In the genomic region with DNA sequence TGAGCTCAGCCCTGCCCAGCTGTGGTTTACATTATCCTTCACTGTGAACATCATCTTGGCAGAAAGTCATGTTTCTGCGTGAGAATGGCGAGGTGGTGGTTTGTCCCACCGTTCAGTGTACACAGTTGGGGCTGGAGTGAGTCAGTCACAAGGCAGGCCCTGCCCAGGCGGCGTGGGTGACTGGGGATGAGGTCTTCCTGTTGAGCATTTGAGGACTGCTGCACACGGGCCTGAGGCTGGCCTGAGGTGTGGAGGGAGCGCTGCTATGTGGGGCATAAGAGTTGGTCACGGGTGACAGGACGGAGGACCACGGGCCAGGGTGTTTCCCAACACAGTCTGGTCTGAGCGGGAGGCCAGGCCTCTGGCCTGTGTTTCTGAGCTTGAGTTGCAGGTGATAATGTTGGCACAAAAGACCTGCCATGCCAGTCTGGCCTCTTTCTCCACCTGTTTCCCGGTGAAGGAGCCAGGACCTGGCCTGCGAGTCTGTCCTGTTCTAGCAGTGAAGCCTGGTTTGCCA, we compare ENCODE assay signal across 13 cellular contexts. TPM values are rescaled to one million over a fixed set of nuclear protein-coding genes. Genes with fewer than 3 reads are reported as not detected.
DNase-seq lines count a peak whose midpoint lies in the region; ATAC-seq, FAIRE-seq and TF ChIP-seq lines count a peak whose summit lies in the region.
"Had no signal": no experiment of that assay in that cellular context is flagged by ENCODE, and none has a peak within 500 bp of the region (broad histone marks: within the 10 kb centered on the region; RNA-seq: fewer than 3 reads in every experiment).

No MANE protein-coding gene starts in this region.

- H3K36me3 ChIP-seq in HepG2 (replicated peaks in 1 of 2; ENCODE audit: control insufficient read depth in 1 of 2, insufficient read depth in 2 of 2, low read length in 2 of 2) (no peaks in the 10 kb centered on the region), right lobe of liver (no peaks in the 10 kb centered on the region), breast epithelium (no peaks in the 10 kb centered on the region), lower lobe of right lung (peaks cover 66% of the 10 kb centered on the region)

- no peak for DNase-seq in HepG2 (ENCODE audit: low spot score)
- no peak for DNase-seq in right lobe of liver
- peak; percentile 89 to 93 for DNase-seq in breast epithelium (ENCODE audit: low spot score in 2 of 2)
- peak; percentile 79 for DNase-seq in lower lobe of right lung
- no peak for DNase-seq in coronary artery (ENCODE audit: low spot score)
- DNase-seq in NAMALWA (ENCODE audit: low spot score) = no peak
- no peak for DNase-seq in SHP77 (lab: John Stamatoyannopoulos, UW)
- DNase-seq: activated T-cell treated with anti-CD3 and anti-CD28 coated beads, Interleukin-2, amount 50 U/mL, for 4 hours; erythroblast; NCI-H146 had no signal

- in situ Hi-C loops in HepG2 (cut with HindIII; ENCODE audit: extremely low pct_ligation_motif_present, low pct_unique_long_range_greater_than_20kb) = no loop called here

- BruUV-seq in HepG2 (replicated peaks; lab: Mats Ljungman, UMichigan) = no TSS peak

- no peak for TF ChIP-seq EP300 in HepG2 (IDR thresholded peaks at IDR 0.05; ENCODE audit: low read depth in 2 of 2, low read length in 2 of 2)
- no peak for TF ChIP-seq EP300 in HepG2 (CRISPR knock-in tag; IDR thresholded peaks at IDR 0.05; ENCODE audit: borderline replicate concordance)

- intact Hi-C loops in HepG2 (cut with micrococcal nuclease; ENCODE audit: unreplicated experiment) = no loop called here
- intact Hi-C loops in right lobe of liver (cut with DNase I) = no loop called here
- intact Hi-C loops in breast epithelium (cut with DNase I; ENCODE audit: low total_unique reads) = no loop called here
- intact Hi-C loops in lower lobe of right lung (cut with DNase I) = no loop called here

- ATAC-seq in HepG2 (peak; percentile 35; the same call in 2 of the 3 replicates), right lobe of liver (no peak), lower lobe of right lung (peak; percentile 74 to 80), HG02759 (IDR thresholded peaks at IDR 0.05; ENCODE audit: unreplicated experiment) (no peak)
- ATAC-seq: activated T-cell treated with anti-CD3 and anti-CD28 coated beads, Interleukin-2, amount 50 U/mL, for 4 hours had no signal

- TF ChIP-seq RAD21 in HepG2 (CRISPR knock-in tag; IDR thresholded peaks at IDR 0.05) = no peak

- H3K9ac ChIP-seq in HepG2 (ENCODE audit: insufficient read depth, low read depth, low read length) = no peak overlapping the region

- H3K4me1 ChIP-seq in HepG2 (ENCODE audit: insufficient read depth, low read length) (0 out of 2 replicates have a peak, but pooled peaks cover 5% of the 10 kb centered on the region), right lobe of liver (no peaks in the 10 kb centered on the region), breast epithelium (peaks cover 0 to 16% of the 10 kb centered on the region in 2 donors), lower lobe of right lung (peaks cover 38% of the 10 kb centered on the region)

- H3K9me3 ChIP-seq in HepG2 (ENCODE audit: low read length) (no peaks in the 10 kb centered on the region), right lobe of liver (no peaks in the 10 kb centered on the region), breast epithelium (no peaks in the 10 kb centered on the region), lower lobe of right lung (no peaks in the 10 kb centered on the region)
- H3K9me3 ChIP-seq: BLaER1 treated with 17β-estradiol and CSF1 and Interleukin-3, amounts not matched to agents 10 nM and 100 nM had no signal

- no peaks in the 10 kb centered on the region for H3K79me2 ChIP-seq in HepG2 (ENCODE audit: insufficient read depth, low read length)

- H3K4me3 ChIP-seq in HepG2 (replicated peaks in 1 of 3; ENCODE audit: insufficient read depth in 1 of 3, low read depth in 2 of 3, low read length in 3 of 3) (no peak overlapping the region), right lobe of liver (no peak overlapping the region), breast epithelium (peak overlapping the region in 1 of 3 donors; percentile 1), lower lobe of right lung (no peak overlapping the region), coronary artery (no peak overlapping the region)
- H3K4me3 ChIP-seq: BLaER1 treated with 17β-estradiol and CSF1 and Interleukin-3, amounts not matched to agents 10 nM and 100 nM; SK-N-MC had no signal

- 6% methylated on average over 3 of the region's 13 CpGs for WGBS in HepG2 (ENCODE audit: low lambda C conversion rate)
- no CpG with 5 or more reads among the region's 13 CpGs for WGBS in right lobe of liver (ENCODE audit: insufficient coverage, low coverage, low lambda C conversion rate, missing lambda C conversion rate)

- FAIRE-seq in HepG2 (lab: Jason Lieb, UNC) = no peak

- TF ChIP-seq CTCF in HepG2 (CRISPR knock-in tag; IDR thresholded peaks at IDR 0.05) (no peak), right lobe of liver (IDR thresholded peaks at IDR 0.05) (no peak), breast epithelium (IDR thresholded peaks at IDR 0.05) (no peak), lower lobe of right lung (IDR thresholded peaks at IDR 0.05) (no peak), coronary artery (IDR thresholded peaks at IDR 0.05) (no peak)

- POLR2A ChIA-PET in HepG2 (lab: Yijun Ruan, JAX) = no interaction called here

- peaks cover 3 to 30% of the 10 kb centered on the region in 2 experiments for H3K27me3 ChIP-seq in HepG2 (ENCODE audit: control insufficient read depth in 1 of 2, insufficient read depth in 2 of 2, low read length in 2 of 2)
- H3K27me3 ChIP-seq in right lobe of liver = no peaks in the 10 kb centered on the region
- no peaks in the 10 kb centered on the region for H3K27me3 ChIP-seq in breast epithelium
- H3K27me3 ChIP-seq in lower lobe of right lung (ENCODE audit: low read depth) = no peaks in the 10 kb centered on the region
- H3K27me3 ChIP-seq: BLaER1 treated with 17β-estradiol and CSF1 and Interleukin-3, amounts not matched to agents 10 nM and 100 nM had no signal

- no peak overlapping the region for H3K4me2 ChIP-seq in HepG2 (ENCODE audit: low read depth, low read length)

- no peaks in the 10 kb centered on the region for H4K20me1 ChIP-seq in HepG2 (ENCODE audit: insufficient read depth, low read length)

- TF ChIP-seq POLR2A in HepG2 (IDR thresholded peaks at IDR 0.05; ENCODE audit: insufficient read depth in 1 of 2, low read depth in 2 of 2, low read length in 2 of 2) (no peak), right lobe of liver (IDR thresholded peaks at IDR 0.05) (no peak), breast epithelium (IDR thresholded peaks at IDR 0.05) (no peak)

- CTCF ChIA-PET in HepG2 (lab: Yijun Ruan, JAX; ENCODE audit: low intra/inter-chr PET ratio, low total read pairs) = no interaction called here

- H3K27ac ChIP-seq in HepG2 (ENCODE audit: extremely low read length, insufficient read depth, low read length) (no peak overlapping the region), right lobe of liver (no peak overlapping the region), breast epithelium (peak overlapping the region; percentile 93), lower lobe of right lung (peak overlapping the region; percentile 55), coronary artery (no peak overlapping the region)
- H3K27ac ChIP-seq: SK-N-MC had no signal

- H2AFZ ChIP-seq in HepG2 (ENCODE audit: low read length) = no peak overlapping the region

RNA-seq across cellular contexts. Expression of a gene that starts 13.4 kb away (rescaled TPM):
- total RNA-seq in HepG2 (2016; rRNA removed; fragmentation: Illumina TruSeq; extraction: Trizol) (2.8 and 3.3 TPM in 2 replicates), right lobe of liver (1 to 10 TPM in 1 of 6 experiments, not detected in 5; 1.8 TPM), breast epithelium (10 to 100 TPM in 2 of 3 donors, 1 to 10 TPM in 1; 3.5 to 19.3 (median 13.1) TPM), lower lobe of right lung (35.6 TPM)
- total RNA-seq in HepG2 (2016; cell fraction: cytosol; rRNA removed; fragmentation: Illumina TruSeq; extraction: Trizol; ENCODE audit: low read depth) = 6.4 and 6.6 TPM in 2 replicates
- 2.5 and 4.8 TPM in 2 replicates for total RNA-seq in HepG2 (2016; cell fraction: insoluble cytoplasmic fraction; rRNA removed; fragmentation: Illumina TruSeq; extraction: Trizol)
- total RNA-seq in HepG2 (2016; cell fraction: membrane; rRNA removed; fragmentation: Illumina TruSeq; extraction: Trizol) = 4.6 and 6.3 TPM in 2 replicates
- total RNA-seq in HepG2 (2016; cell fraction: nucleus; rRNA removed; fragmentation: Illumina TruSeq; extraction: Trizol) = 3.4 and 3.9 TPM in 2 replicates
- polyA plus RNA-seq in HepG2 (2011; rRNA removed) = 2.5 and 3.2 TPM in 2 replicates
- polyA plus RNA-seq in HepG2 (2011; cell fraction: cytosol; rRNA removed) = 4.3 and 4.5 TPM in 2 replicates
- polyA plus RNA-seq in HepG2 (2011; cell fraction: nucleus; rRNA removed) = 1.1 and 1.5 TPM in 2 replicates
- 1.5 and 3.1 TPM in 2 replicates for polyA plus RNA-seq in HepG2 (2012)
- polyA plus RNA-seq in HepG2 (2016; cell fraction: cytosol; fragmentation: Illumina TruSeq; extraction: Trizol; ENCODE audit: low read depth) = 7.0 and 8.9 TPM in 2 replicates
- 3.1 and 5.6 TPM in 2 replicates for polyA plus RNA-seq in HepG2 (2016; cell fraction: insoluble cytoplasmic fraction; fragmentation: Illumina TruSeq; extraction: Trizol; ENCODE audit: low read depth)
- polyA plus RNA-seq in HepG2 (2016; cell fraction: membrane; fragmentation: Illumina TruSeq; extraction: Trizol; ENCODE audit: low read depth) = 4.1 and 4.8 TPM in 2 replicates
- polyA plus RNA-seq in HepG2 (2016; cell fraction: nucleus; fragmentation: Illumina TruSeq; extraction: Trizol; ENCODE audit: insufficient read depth, low read depth) = 2.8 TPM in 1 of 2 replicates, not detected in the other
- polyA minus RNA-seq in HepG2 (2011; rRNA and poly(A)+ RNA removed; ENCODE audit: low replicate concordance) = 14.8 TPM in 1 of 2 replicates, not detected in the other
- not detected in 2 replicates for polyA minus RNA-seq in HepG2 (2011; cell fraction: cytosol; rRNA and poly(A)+ RNA removed)
- polyA minus RNA-seq in HepG2 (2011; cell fraction: nucleus; rRNA and poly(A)+ RNA removed) = 1.2 TPM in 1 of 2 replicates, not detected in the other
- total RNA-seq: activated T-cell treated with anti-CD3 and anti-CD28 coated beads, Interleukin-2, amount 50 U/mL, for 4 hours had no signal

RNA-seq across cellular contexts. Expression of a gene that starts 25.1 kb away (rescaled TPM):
- 22.1 and 41.4 TPM in 2 replicates for total RNA-seq in HepG2 (2016; rRNA removed; fragmentation: Illumina TruSeq; extraction: Trizol)
- total RNA-seq in HepG2 (2016; cell fraction: cytosol; rRNA removed; fragmentation: Illumina TruSeq; extraction: Trizol; ENCODE audit: low read depth) = 12.1 and 13.3 TPM in 2 replicates
- 22.4 and 41.9 TPM in 2 replicates for total RNA-seq in HepG2 (2016; cell fraction: insoluble cytoplasmic fraction; rRNA removed; fragmentation: Illumina TruSeq; extraction: Trizol)
- total RNA-seq in HepG2 (2016; cell fraction: membrane; rRNA removed; fragmentation: Illumina TruSeq; extraction: Trizol) = 14.7 and 18.6 TPM in 2 replicates
- 27.0 and 34.8 TPM in 2 replicates for total RNA-seq in HepG2 (2016; cell fraction: nucleus; rRNA removed; fragmentation: Illumina TruSeq; extraction: Trizol)
- polyA plus RNA-seq in HepG2 (2011; rRNA removed) = 85.2 and 95.6 TPM in 2 replicates
- polyA plus RNA-seq in HepG2 (2011; cell fraction: cytosol; rRNA removed) = 78.6 and 141 TPM in 2 replicates
- 73.7 and 97.1 TPM in 2 replicates for polyA plus RNA-seq in HepG2 (2011; cell fraction: nucleus; rRNA removed)
- polyA plus RNA-seq in HepG2 (2012) = 33.8 and 38.8 TPM in 2 replicates
- polyA plus RNA-seq in HepG2 (2016; cell fraction: cytosol; fragmentation: Illumina TruSeq; extraction: Trizol; ENCODE audit: low read depth) = 19.2 and 22.6 TPM in 2 replicates
- polyA plus RNA-seq in HepG2 (2016; cell fraction: insoluble cytoplasmic fraction; fragmentation: Illumina TruSeq; extraction: Trizol; ENCODE audit: low read depth) = 24.5 and 27.8 TPM in 2 replicates
- polyA plus RNA-seq in HepG2 (2016; cell fraction: membrane; fragmentation: Illumina TruSeq; extraction: Trizol; ENCODE audit: low read depth) = 17.9 and 18.5 TPM in 2 replicates
- polyA plus RNA-seq in HepG2 (2016; cell fraction: nucleus; fragmentation: Illumina TruSeq; extraction: Trizol; ENCODE audit: insufficient read depth, low read depth) = 58.4 and 61.4 TPM in 2 replicates
- polyA minus RNA-seq in HepG2 (2011; rRNA and poly(A)+ RNA removed; ENCODE audit: low replicate concordance) = 67.3 and 95.2 TPM in 2 replicates
- polyA minus RNA-seq in HepG2 (2011; cell fraction: cytosol; rRNA and poly(A)+ RNA removed) = 29.1 and 32.2 TPM in 2 replicates
- 7.9 and 10.6 TPM in 2 replicates for polyA minus RNA-seq in HepG2 (2011; cell fraction: nucleus; rRNA and poly(A)+ RNA removed)
- 10 to 100 TPM; 26.3 to 69.7 (median 42.0) TPM for total RNA-seq in right lobe of liver
- total RNA-seq in breast epithelium = 10 to 100 TPM; 20.5 to 28.8 (median 27.7) TPM
- total RNA-seq in lower lobe of right lung = 38.9 TPM

RNA-seq across cellular contexts. Expression of a gene that starts 26.3 kb away (rescaled TPM):
- total RNA-seq in HepG2 (2016; rRNA removed; fragmentation: Illumina TruSeq; extraction: Trizol) (0.24 and 0.31 TPM in 2 replicates), right lobe of liver (10 to 100 TPM in 1 of 6 experiments, 1 to 10 TPM in 5; 3.5 to 19.1 (median 6.2) TPM), breast epithelium (100 to 1,000 TPM in 2 of 3 donors, 10 to 100 TPM in 1; 17.1 to 639 (median 492) TPM), lower lobe of right lung (202 TPM)
- total RNA-seq in HepG2 (2016; cell fraction: cytosol; rRNA removed; fragmentation: Illumina TruSeq; extraction: Trizol; ENCODE audit: low read depth) = 0.18 and 0.40 TPM in 2 replicates
- 0.30 and 0.37 TPM in 2 replicates for total RNA-seq in HepG2 (2016; cell fraction: insoluble cytoplasmic fraction; rRNA removed; fragmentation: Illumina TruSeq; extraction: Trizol)
- 0.22 TPM in 1 of 2 replicates, not detected in the other for total RNA-seq in HepG2 (2016; cell fraction: membrane; rRNA removed; fragmentation: Illumina TruSeq; extraction: Trizol)
- total RNA-seq in HepG2 (2016; cell fraction: nucleus; rRNA removed; fragmentation: Illumina TruSeq; extraction: Trizol) = 0.44 TPM in 1 of 2 replicates, not detected in the other
- polyA plus RNA-seq in HepG2 (2011; rRNA removed) = 0.77 and 0.97 TPM in 2 replicates
- polyA plus RNA-seq in HepG2 (2011; cell fraction: cytosol; rRNA removed) = 0.38 and 0.83 TPM in 2 replicates
- polyA plus RNA-seq in HepG2 (2011; cell fraction: nucleus; rRNA removed) = 0.21 and 0.35 TPM in 2 replicates
- polyA plus RNA-seq in HepG2 (2012) = 0.31 and 0.39 TPM in 2 replicates
- not detected in 2 replicates for polyA plus RNA-seq in HepG2 (2016; cell fraction: cytosol; fragmentation: Illumina TruSeq; extraction: Trizol; ENCODE audit: low read depth)
- polyA plus RNA-seq in HepG2 (2016; cell fraction: insoluble cytoplasmic fraction; fragmentation: Illumina TruSeq; extraction: Trizol; ENCODE audit: low read depth) = 0.26 and 0.46 TPM in 2 replicates
- polyA plus RNA-seq in HepG2 (2016; cell fraction: membrane; fragmentation: Illumina TruSeq; extraction: Trizol; ENCODE audit: low read depth) = 0.13 TPM in 1 of 2 replicates, not detected in the other
- 0.60 and 1.7 TPM in 2 replicates for polyA plus RNA-seq in HepG2 (2016; cell fraction: nucleus; fragmentation: Illumina TruSeq; extraction: Trizol; ENCODE audit: insufficient read depth, low read depth)
- 0.56 and 17.3 TPM in 2 replicates for polyA minus RNA-seq in HepG2 (2011; rRNA and poly(A)+ RNA removed; ENCODE audit: low replicate concordance)
- polyA minus RNA-seq in HepG2 (2011; cell fraction: cytosol; rRNA and poly(A)+ RNA removed) = not detected in 2 replicates
- 0.26 TPM in 1 of 2 replicates, not detected in the other for polyA minus RNA-seq in HepG2 (2011; cell fraction: nucleus; rRNA and poly(A)+ RNA removed)

RNA-seq across cellular contexts. Expression of a gene that starts 29.0 kb away (rescaled TPM):
- not detected in 2 replicates for total RNA-seq in HepG2 (2016; rRNA removed; fragmentation: Illumina TruSeq; extraction: Trizol)
- 0.10 TPM in 1 of 2 replicates, not detected in the other for total RNA-seq in HepG2 (2016; cell fraction: cytosol; rRNA removed; fragmentation: Illumina TruSeq; extraction: Trizol; ENCODE audit: low read depth)
- 0.02 TPM in 1 of 2 replicates, not detected in the other for total RNA-seq in HepG2 (2016; cell fraction: insoluble cytoplasmic fraction; rRNA removed; fragmentation: Illumina TruSeq; extraction: Trizol)
- not detected in 2 replicates for total RNA-seq in HepG2 (2016; cell fraction: membrane; rRNA removed; fragmentation: Illumina TruSeq; extraction: Trizol)
- 0.09 TPM in 1 of 2 replicates, not detected in the other for total RNA-seq in HepG2 (2016; cell fraction: nucleus; rRNA removed; fragmentation: Illumina TruSeq; extraction: Trizol)
- polyA plus RNA-seq in HepG2 (2011; rRNA removed) = 0.03 TPM in 2 replicates
- polyA plus RNA-seq in HepG2 (2011; cell fraction: cytosol; rRNA removed) = 0.01 and 0.04 TPM in 2 replicates
- polyA plus RNA-seq in HepG2 (2011; cell fraction: nucleus; rRNA removed) = 0.02 TPM in 1 of 2 replicates, not detected in the other
- 0.04 TPM in 2 replicates for polyA plus RNA-seq in HepG2 (2012)
- polyA plus RNA-seq in HepG2 (2016; cell fraction: cytosol; fragmentation: Illumina TruSeq; extraction: Trizol; ENCODE audit: low read depth) = 0.01 TPM in 1 of 2 replicates, not detected in the other
- polyA plus RNA-seq in HepG2 (2016; cell fraction: insoluble cytoplasmic fraction; fragmentation: Illumina TruSeq; extraction: Trizol; ENCODE audit: low read depth) = not detected in 2 replicates
- polyA plus RNA-seq in HepG2 (2016; cell fraction: membrane; fragmentation: Illumina TruSeq; extraction: Trizol; ENCODE audit: low read depth) = not detected in 2 replicates
- polyA plus RNA-seq in HepG2 (2016; cell fraction: nucleus; fragmentation: Illumina TruSeq; extraction: Trizol; ENCODE audit: insufficient read depth, low read depth) = 0.12 TPM in 1 of 2 replicates, not detected in the other
- polyA minus RNA-seq in HepG2 (2011; rRNA and poly(A)+ RNA removed; ENCODE audit: low replicate concordance) = 0.07 and 0.12 TPM in 2 replicates
- not detected in 2 replicates for polyA minus RNA-seq in HepG2 (2011; cell fraction: cytosol; rRNA and poly(A)+ RNA removed)
- polyA minus RNA-seq in HepG2 (2011; cell fraction: nucleus; rRNA and poly(A)+ RNA removed) = not detected in 2 replicates
- 1 to 10 TPM; 1.1 to 3.1 (median 2.2) TPM for total RNA-seq in right lobe of liver
- 1 to 10 TPM; 3.5 to 5.1 (median 3.6) TPM for total RNA-seq in breast epithelium
- 11.5 TPM for total RNA-seq in lower lobe of right lung

RNA-seq across cellular contexts. Expression of a gene that starts 34.5 kb away (rescaled TPM):
- total RNA-seq in HepG2 (2016; rRNA removed; fragmentation: Illumina TruSeq; extraction: Trizol) (not detected in 2 replicates), right lobe of liver (1 to 10 TPM; 2.7 to 8.7 (median 6.7) TPM), breast epithelium (10 to 100 TPM; 39.1 to 83.2 (median 51.2) TPM), lower lobe of right lung (65.0 TPM)
- total RNA-seq in HepG2 (2016; cell fraction: cytosol; rRNA removed; fragmentation: Illumina TruSeq; extraction: Trizol; ENCODE audit: low read depth) = not detected in 2 replicates
- total RNA-seq in HepG2 (2016; cell fraction: insoluble cytoplasmic fraction; rRNA removed; fragmentation: Illumina TruSeq; extraction: Trizol) = not detected in 2 replicates
- not detected in 2 replicates for total RNA-seq in HepG2 (2016; cell fraction: membrane; rRNA removed; fragmentation: Illumina TruSeq; extraction: Trizol)
- total RNA-seq in HepG2 (2016; cell fraction: nucleus; rRNA removed; fragmentation: Illumina TruSeq; extraction: Trizol) = not detected in 2 replicates
- polyA plus RNA-seq in HepG2 (2011; rRNA removed) = not detected in 2 replicates
- polyA plus RNA-seq in HepG2 (2011; cell fraction: cytosol; rRNA removed) = not detected in 2 replicates
- not detected in 2 replicates for polyA plus RNA-seq in HepG2 (2011; cell fraction: nucleus; rRNA removed)
- not detected in 2 replicates for polyA plus RNA-seq in HepG2 (2012)
- polyA plus RNA-seq in HepG2 (2016; cell fraction: cytosol; fragmentation: Illumina TruSeq; extraction: Trizol; ENCODE audit: low read depth) = not detected in 2 replicates
- polyA plus RNA-seq in HepG2 (2016; cell fraction: insoluble cytoplasmic fraction; fragmentation: Illumina TruSeq; extraction: Trizol; ENCODE audit: low read depth) = not detected in 2 replicates
- polyA plus RNA-seq in HepG2 (2016; cell fraction: membrane; fragmentation: Illumina TruSeq; extraction: Trizol; ENCODE audit: low read depth) = not detected in 2 replicates
- polyA plus RNA-seq in HepG2 (2016; cell fraction: nucleus; fragmentation: Illumina TruSeq; extraction: Trizol; ENCODE audit: insufficient read depth, low read depth) = not detected in 2 replicates
- not detected in 2 replicates for polyA minus RNA-seq in HepG2 (2011; rRNA and poly(A)+ RNA removed; ENCODE audit: low replicate concordance)
- polyA minus RNA-seq in HepG2 (2011; cell fraction: cytosol; rRNA and poly(A)+ RNA removed) = not detected in 2 replicates
- polyA minus RNA-seq in HepG2 (2011; cell fraction: nucleus; rRNA and poly(A)+ RNA removed) = not detected in 2 replicates

Comparison
In these comparisons a context has a peak if more than half of its experiments do, and no peak if none do; other contexts are left out.
1. ATAC-seq: peak in HepG2 (single experiment) and lower lobe of right lung (2 of 2); none in right lobe of liver (0 of 4) and HG02759 (single experiment).
2. DNase-seq: peak in breast epithelium (2 of 2) and lower lobe of right lung (single experiment); none in HepG2 (single experiment), right lobe of liver (0 of 3), coronary artery (single experiment), NAMALWA (single experiment) and SHP77 (0 of 2).
3. H3K27ac ChIP-seq: peak in breast epithelium (2 of 2) and lower lobe of right lung (single experiment); none in HepG2 (single experiment), right lobe of liver (0 of 3) and coronary artery (0 of 2).